ENCODE assay signal across 11 cellular contexts in the genomic region with DNA sequence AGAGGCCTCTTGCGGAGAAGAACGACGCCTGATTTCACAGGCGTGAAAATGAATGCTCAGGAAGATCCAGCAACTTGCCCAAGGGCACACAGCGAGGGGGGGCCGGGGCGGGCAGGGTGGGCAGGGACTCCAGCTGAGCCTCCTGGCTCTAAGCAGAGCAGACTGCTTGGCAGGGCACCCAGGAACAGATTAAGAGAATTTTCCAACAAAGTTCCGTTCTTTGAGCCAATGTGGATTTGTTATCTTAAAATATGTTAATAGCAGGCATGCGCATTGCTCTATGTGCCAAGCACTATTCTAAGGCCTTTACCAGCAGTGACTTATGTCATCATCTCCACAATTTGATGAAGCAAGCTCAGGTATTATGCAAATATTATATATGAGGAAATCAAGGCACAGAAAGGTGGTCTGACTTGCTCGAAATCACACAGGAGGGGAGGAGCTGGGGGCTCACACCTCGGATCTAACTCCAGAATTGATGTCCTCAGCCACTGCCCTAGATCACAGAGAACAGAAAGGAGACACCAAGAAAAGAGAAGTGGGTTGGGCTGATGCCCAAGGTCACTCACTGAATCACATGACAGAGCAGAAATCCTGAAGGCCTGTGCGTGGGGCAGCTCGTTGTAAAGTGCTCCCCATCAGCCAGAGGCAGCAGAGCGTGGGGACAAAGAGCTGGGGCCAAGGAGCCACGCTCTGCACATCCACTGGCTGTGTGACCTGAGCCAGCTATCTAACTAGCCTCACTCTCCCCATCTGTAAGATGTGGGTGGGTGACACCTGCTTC. TPM values are rescaled to one million over a fixed set of nuclear protein-coding genes. Genes with fewer than 3 reads are reported as not detected.
DNase-seq lines count a peak whose midpoint lies in the region; TF ChIP-seq lines count a peak whose summit lies in the region.
"Had no signal": no experiment of that assay in that cellular context is flagged by ENCODE, and none has a peak within 500 bp of the region (broad histone marks: within the 10 kb centered on the region; RNA-seq: fewer than 3 reads in every experiment).

No MANE protein-coding gene starts in this region.

- H3K36me3 Mint-ChIP-seq in HFFc6 (ENCODE audit: low read depth): peaks cover 17% of the 10 kb centered on the region

- H3K27me3 Mint-ChIP-seq in HFFc6 (ENCODE audit: insufficient read depth): peaks cover 4% of the 10 kb centered on the region
- H3K27me3 Mint-ChIP-seq: activated CD4-positive, alpha-beta memory T cell treated with anti-CD3 and anti-CD28 coated beads for 36 hours had no signal

- H3K9me3 Mint-ChIP-seq in HFFc6: peaks cover 18% of the 10 kb centered on the region

- peaks cover 14% of the 10 kb centered on the region for H3K4me1 ChIP-seq in iPS-20b (ENCODE audit: insufficient read depth, low read length)

- peaks cover 38% of the 10 kb centered on the region for H3K4me1 Mint-ChIP-seq in HFFc6 (ENCODE audit: low read depth)

- DNase-seq in HFFc6 (no peak), WERI-Rb-1 (no peak), superior temporal gyrus (ENCODE audit: extremely low spot score) (no peak), T-helper 9 cell (no peak), activated T-cell treated with anti-CD3 and anti-CD28 coated beads for 4 hours (no peak)
- DNase-seq in stimulated activated CD4-positive, alpha-beta T cell treated with anti-CD3 and anti-CD28 coated beads, Interleukin-15, amount 100 ng/mL, for 24 hours: no peak
- DNase-seq: activated CD4-positive, alpha-beta memory T cell treated with anti-CD3 and anti-CD28 coated beads for 36 hours; DND-41; NCI-H2081 treated with DMSO at 0.1 percent for 48 hours had no signal

- no peaks in the 10 kb centered on the region for H3K27me3 ChIP-seq in WERI-Rb-1 (ENCODE audit: insufficient read depth, low read depth, severe bottlenecking)
- H3K27me3 ChIP-seq in iPS-20b (ENCODE audit: insufficient read depth, low read length): no peaks in the 10 kb centered on the region

- TF ChIP-seq CTCF in HFFc6 (IDR thresholded peaks at IDR 0.05) (no peak), WERI-Rb-1 (IDR thresholded peaks at IDR 0.05; ENCODE audit: low read depth, low read length) (no peak)

- H3K27ac Mint-ChIP-seq in HFFc6: peak overlapping the region; percentile 80; the same call in 1 of the 2 replicates
- H3K27ac Mint-ChIP-seq: activated CD4-positive, alpha-beta memory T cell treated with anti-CD3 and anti-CD28 coated beads for 36 hours had no signal

- H3K4me3 ChIP-seq in WERI-Rb-1 (ENCODE audit: low read depth, low read length) (peak overlapping the region; percentile 60), iPS-20b (ENCODE audit: low read length) (no peak overlapping the region), skin epidermis (peak overlapping the region in 1 of 7 experiments; percentile 1)

- H3K9me3 ChIP-seq in WERI-Rb-1 (ENCODE audit: severe bottlenecking): no peaks in the 10 kb centered on the region
- H3K9me3 ChIP-seq in iPS-20b (ENCODE audit: insufficient read depth, low read depth, low read length): peaks cover 10% of the 10 kb centered on the region

- H3K4me3 Mint-ChIP-seq in HFFc6: peak overlapping the region; percentile 63; the same call in 1 of the 2 replicates
- H3K4me3 Mint-ChIP-seq: activated CD4-positive, alpha-beta memory T cell treated with anti-CD3 and anti-CD28 coated beads for 36 hours had no signal

- peak overlapping the region; percentile 37; the same call in 1 of the 2 replicates for H3K9ac ChIP-seq in iPS-20b (ENCODE audit: low read depth, low read length)

- H3K36me3 ChIP-seq in WERI-Rb-1 (no peaks in the 10 kb centered on the region), iPS-20b (ENCODE audit: insufficient read depth, low read depth, low read length) (no peaks in the 10 kb centered on the region)

- H3K27ac ChIP-seq in WERI-Rb-1 (peak overlapping the region; percentile 94), iPS-20b (ENCODE audit: low read length) (no peak overlapping the region), skin epidermis (peak overlapping the region in 19 of 21 experiments; percentile 11 to 78 (median 63))

RNA-seq across cellular contexts. Expression of a gene that starts 23.2 kb away (rescaled TPM):
- 10 to 100 TPM; 45.6 to 57.3 (median 50.8) TPM for total RNA-seq in HFFc6 (2021; fragmentation: NEBNext Ultra II Directional; extraction: Animal tissue kit (Norgen Biotek cat#: 25700))
